Comparison of ENCODE assay signal across 8 cellular contexts in the genomic region with DNA sequence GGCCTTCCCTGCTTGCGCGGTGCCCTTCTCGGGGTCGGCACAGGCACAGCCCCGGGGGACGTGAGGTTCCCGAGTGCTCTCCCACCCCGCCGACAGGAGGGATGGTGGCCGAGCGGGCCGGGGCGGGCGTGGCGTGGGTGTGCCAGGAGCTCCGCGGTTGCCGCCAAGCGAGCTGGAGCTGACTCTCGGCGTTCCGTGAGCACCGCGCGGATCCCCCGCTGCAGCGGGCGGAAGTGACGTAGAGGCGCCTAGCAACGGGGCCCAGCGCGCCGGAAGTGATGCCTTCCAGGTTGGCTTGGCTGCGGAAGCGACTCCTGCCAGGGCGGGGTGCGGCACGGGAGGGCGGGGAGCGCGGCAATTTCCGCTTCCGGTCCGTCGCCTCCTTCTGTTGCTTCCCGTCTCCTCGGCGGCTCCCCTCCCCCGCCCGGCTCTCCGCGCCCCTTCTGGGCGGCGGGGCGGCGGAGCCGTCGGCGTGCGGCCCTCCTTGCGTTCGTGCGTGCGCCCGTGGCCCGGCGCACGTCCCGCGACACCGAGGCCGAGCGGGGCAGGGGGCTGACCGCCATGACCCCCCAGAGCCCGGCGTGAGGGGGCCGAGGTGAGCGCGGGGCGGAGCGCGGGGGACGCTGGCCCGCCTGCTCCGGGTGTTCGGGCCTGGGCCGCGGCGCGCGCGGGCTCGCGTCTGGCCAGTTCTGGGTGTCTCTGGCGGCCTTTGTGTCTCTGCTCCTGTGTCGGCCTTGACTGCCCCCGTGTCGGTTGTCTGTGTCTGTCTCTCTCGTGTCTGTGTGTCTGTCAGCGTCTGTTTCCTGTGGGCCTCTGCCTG. TPM values are rescaled to one million over a fixed set of nuclear protein-coding genes. Genes with fewer than 3 reads are reported as not detected.
DNase-seq lines count a peak whose midpoint lies in the region; ATAC-seq and TF ChIP-seq lines count a peak whose summit lies in the region.

Gene EPN1, plus strand, starts transcription at position 386 of the 820 bp plus-strand sequence. CDS start 3,402 bp downstream, outside the sequence.

- ATAC-seq in HG03439 (IDR thresholded peaks at IDR 0.05; ENCODE audit: unreplicated experiment) = peak; percentile 61

- peak within 1 kb of the TSS; percentile 84 for H3K4me3 ChIP-seq in kidney epithelial cell (ENCODE audit: low read depth, low read length)

- no peak for TF ChIP-seq CTCF in kidney epithelial cell (IDR thresholded peaks at IDR 0.05; ENCODE audit: insufficient read depth, low read length, poor library complexity, severe bottlenecking)

- DNase-seq in AML-193 (lab: John Stamatoyannopoulos, UW) (peak; percentile 80 to 88), GM19238 (ENCODE audit: insufficient read length, low spot score) (peak; percentile 99), NCI-H510A treated with DMSO at 0.1 percent for 48 hours (lab: John Stamatoyannopoulos, UW) (peak; percentile 95), cerebellum (ENCODE audit: low spot score) (peak; percentile 99), kidney epithelial cell (ENCODE audit: low read depth) (peak; percentile 82)
- peak; percentile 94 to 95 for DNase-seq in activated CD4-positive, alpha-beta T cell treated with anti-CD3 and anti-CD28 coated beads for 24 hours (ENCODE audit: low read depth in 2 of 2)
- peak; percentile 98 for DNase-seq in stimulated activated CD4-positive, alpha-beta T cell treated with anti-CD3 and anti-CD28 coated beads, Interleukin-15, amount 100 ng/mL, for 24 hours

- H3K36me3 ChIP-seq in kidney epithelial cell (ENCODE audit: control insufficient read depth, insufficient read depth, low read length) = peaks cover 3% of the 10 kb centered on the region

- no peaks in the 10 kb centered on the region for H3K27me3 ChIP-seq in kidney epithelial cell (ENCODE audit: control insufficient read depth, insufficient read depth, low read length)

RNA-seq across cellular contexts. Expression of gene EPN1, which starts in this region (rescaled TPM):
- total RNA-seq in cerebellum = 20.9 TPM
- total RNA-seq in kidney epithelial cell = 155 and 186 TPM in 2 replicates

Comparison
In these comparisons a context has a peak if more than half of its experiments do, and no peak if none do; other contexts are left out.
1. Peak in every context shown above with its lines: DNase-seq, ATAC-seq and H3K4me3 ChIP-seq.